In genomic region chr9:10104796-10105195, GRCh38 we compare ENCODE assay signal across 2 cellular contexts.
TF ChIP-seq lines count a peak whose summit lies in the region.

No MANE protein-coding gene starts in this region.

TF ChIP-seq in H1, 55 proteins besides CTCF, POLR2A, EP300 and RAD21 (continued from another document):
- TF ChIP-seq SIRT6 (IDR thresholded peaks at IDR 0.05; ENCODE audit: low read length) (no peak), SIX5 (IDR thresholded peaks at IDR 0.05; ENCODE audit: low read depth, low read length) (no peak), TBP (IDR thresholded peaks at IDR 0.05; ENCODE audit: low read depth, low read length) (no peak), SRF (IDR thresholded peaks at IDR 0.05; ENCODE audit: low read depth, low read length) (no peak), KDM5A (IDR thresholded peaks at IDR 0.05; ENCODE audit: low read length) (no peak), USF2 (IDR thresholded peaks at IDR 0.05; ENCODE audit: low read length) (no peak), HDAC6 (IDR thresholded peaks at IDR 0.05; ENCODE audit: low read depth, low read length) (no peak), SP1 (IDR thresholded peaks at IDR 0.05; ENCODE audit: low read depth, low read length) (no peak), SP2 (IDR thresholded peaks at IDR 0.05; ENCODE audit: low read length) (no peak), BACH1 (IDR thresholded peaks at IDR 0.05; ENCODE audit: low read length) (no peak)
- TF ChIP-seq, protein P1, sequence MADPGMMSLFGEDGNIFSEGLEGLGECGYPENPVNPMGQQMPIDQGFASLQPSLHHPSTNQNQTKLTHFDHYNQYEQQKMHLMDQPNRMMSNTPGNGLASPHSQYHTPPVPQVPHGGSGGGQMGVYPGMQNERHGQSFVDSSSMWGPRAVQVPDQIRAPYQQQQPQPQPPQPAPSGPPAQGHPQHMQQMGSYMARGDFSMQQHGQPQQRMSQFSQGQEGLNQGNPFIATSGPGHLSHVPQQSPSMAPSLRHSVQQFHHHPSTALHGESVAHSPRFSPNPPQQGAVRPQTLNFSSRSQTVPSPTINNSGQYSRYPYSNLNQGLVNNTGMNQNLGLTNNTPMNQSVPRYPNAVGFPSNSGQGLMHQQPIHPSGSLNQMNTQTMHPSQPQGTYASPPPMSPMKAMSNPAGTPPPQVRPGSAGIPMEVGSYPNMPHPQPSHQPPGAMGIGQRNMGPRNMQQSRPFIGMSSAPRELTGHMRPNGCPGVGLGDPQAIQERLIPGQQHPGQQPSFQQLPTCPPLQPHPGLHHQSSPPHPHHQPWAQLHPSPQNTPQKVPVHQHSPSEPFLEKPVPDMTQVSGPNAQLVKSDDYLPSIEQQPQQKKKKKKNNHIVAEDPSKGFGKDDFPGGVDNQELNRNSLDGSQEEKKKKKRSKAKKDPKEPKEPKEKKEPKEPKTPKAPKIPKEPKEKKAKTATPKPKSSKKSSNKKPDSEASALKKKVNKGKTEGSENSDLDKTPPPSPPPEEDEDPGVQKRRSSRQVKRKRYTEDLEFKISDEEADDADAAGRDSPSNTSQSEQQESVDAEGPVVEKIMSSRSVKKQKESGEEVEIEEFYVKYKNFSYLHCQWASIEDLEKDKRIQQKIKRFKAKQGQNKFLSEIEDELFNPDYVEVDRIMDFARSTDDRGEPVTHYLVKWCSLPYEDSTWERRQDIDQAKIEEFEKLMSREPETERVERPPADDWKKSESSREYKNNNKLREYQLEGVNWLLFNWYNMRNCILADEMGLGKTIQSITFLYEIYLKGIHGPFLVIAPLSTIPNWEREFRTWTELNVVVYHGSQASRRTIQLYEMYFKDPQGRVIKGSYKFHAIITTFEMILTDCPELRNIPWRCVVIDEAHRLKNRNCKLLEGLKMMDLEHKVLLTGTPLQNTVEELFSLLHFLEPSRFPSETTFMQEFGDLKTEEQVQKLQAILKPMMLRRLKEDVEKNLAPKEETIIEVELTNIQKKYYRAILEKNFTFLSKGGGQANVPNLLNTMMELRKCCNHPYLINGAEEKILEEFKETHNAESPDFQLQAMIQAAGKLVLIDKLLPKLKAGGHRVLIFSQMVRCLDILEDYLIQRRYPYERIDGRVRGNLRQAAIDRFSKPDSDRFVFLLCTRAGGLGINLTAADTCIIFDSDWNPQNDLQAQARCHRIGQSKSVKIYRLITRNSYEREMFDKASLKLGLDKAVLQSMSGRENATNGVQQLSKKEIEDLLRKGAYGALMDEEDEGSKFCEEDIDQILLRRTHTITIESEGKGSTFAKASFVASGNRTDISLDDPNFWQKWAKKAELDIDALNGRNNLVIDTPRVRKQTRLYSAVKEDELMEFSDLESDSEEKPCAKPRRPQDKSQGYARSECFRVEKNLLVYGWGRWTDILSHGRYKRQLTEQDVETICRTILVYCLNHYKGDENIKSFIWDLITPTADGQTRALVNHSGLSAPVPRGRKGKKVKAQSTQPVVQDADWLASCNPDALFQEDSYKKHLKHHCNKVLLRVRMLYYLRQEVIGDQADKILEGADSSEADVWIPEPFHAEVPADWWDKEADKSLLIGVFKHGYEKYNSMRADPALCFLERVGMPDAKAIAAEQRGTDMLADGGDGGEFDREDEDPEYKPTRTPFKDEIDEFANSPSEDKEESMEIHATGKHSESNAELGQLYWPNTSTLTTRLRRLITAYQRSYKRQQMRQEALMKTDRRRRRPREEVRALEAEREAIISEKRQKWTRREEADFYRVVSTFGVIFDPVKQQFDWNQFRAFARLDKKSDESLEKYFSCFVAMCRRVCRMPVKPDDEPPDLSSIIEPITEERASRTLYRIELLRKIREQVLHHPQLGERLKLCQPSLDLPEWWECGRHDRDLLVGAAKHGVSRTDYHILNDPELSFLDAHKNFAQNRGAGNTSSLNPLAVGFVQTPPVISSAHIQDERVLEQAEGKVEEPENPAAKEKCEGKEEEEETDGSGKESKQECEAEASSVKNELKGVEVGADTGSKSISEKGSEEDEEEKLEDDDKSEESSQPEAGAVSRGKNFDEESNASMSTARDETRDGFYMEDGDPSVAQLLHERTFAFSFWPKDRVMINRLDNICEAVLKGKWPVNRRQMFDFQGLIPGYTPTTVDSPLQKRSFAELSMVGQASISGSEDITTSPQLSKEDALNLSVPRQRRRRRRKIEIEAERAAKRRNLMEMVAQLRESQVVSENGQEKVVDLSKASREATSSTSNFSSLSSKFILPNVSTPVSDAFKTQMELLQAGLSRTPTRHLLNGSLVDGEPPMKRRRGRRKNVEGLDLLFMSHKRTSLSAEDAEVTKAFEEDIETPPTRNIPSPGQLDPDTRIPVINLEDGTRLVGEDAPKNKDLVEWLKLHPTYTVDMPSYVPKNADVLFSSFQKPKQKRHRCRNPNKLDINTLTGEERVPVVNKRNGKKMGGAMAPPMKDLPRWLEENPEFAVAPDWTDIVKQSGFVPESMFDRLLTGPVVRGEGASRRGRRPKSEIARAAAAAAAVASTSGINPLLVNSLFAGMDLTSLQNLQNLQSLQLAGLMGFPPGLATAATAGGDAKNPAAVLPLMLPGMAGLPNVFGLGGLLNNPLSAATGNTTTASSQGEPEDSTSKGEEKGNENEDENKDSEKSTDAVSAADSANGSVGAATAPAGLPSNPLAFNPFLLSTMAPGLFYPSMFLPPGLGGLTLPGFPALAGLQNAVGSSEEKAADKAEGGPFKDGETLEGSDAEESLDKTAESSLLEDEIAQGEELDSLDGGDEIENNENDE (IDR thresholded peaks at IDR 0.05; ENCODE audit: insufficient replicate concordance, low read length), result no peak
TF ChIP-seq in H1: peak in this region for 0.

TF ChIP-seq in neural cell, 6 proteins besides CTCF, POLR2A, EP300 and RAD21 (continued from another document):
- peak; percentile 94 for TF ChIP-seq REST (IDR thresholded peaks at IDR 0.05; ENCODE audit: borderline replicate concordance)
